ENCODE assay signal across 2 cellular contexts in the genomic region with DNA sequence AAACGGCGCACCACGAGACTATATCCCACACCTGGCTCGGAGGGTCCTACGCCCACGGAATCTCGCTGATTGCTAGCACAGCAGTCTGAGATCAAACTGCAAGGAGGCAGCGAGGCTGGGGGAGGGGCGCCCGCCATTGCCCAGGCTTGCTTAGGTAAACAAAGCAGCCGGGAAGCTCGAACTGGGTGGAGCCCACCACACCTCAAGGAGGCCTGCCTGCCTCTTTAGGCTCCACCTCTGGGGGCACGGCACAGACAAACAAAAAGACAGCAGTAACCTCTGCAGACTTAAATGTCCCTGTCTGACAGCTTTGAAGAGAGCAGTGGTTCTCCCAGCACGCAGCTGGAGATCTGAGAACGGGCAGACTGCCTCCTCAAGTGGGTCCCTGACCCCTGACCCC. TPM values are rescaled to one million over a fixed set of nuclear protein-coding genes. Genes with fewer than 3 reads are reported as not detected.
"Had no signal": no experiment of that assay in that cellular context is flagged by ENCODE, and none has a peak within 500 bp of the region (broad histone marks: within the 10 kb centered on the region; RNA-seq: fewer than 3 reads in every experiment).

No MANE protein-coding gene starts in this region.

RNA-seq across cellular contexts. Expression of a gene that starts 54.3 kb away (rescaled TPM):
- total RNA-seq: right atrium auricular region had no signal
- polyA plus RNA-seq: naive thymus-derived CD4-positive, alpha-beta T cell had no signal
